ENCODE assay signal across 1 cellular context in genomic region chr3:146544929-146545528, GRCh38.
TF ChIP-seq lines count a peak whose summit lies in the region.

No MANE protein-coding gene starts in this region.

TF ChIP-seq in IMR-90, 13 proteins besides CTCF, POLR2A, EP300 and RAD21 (continued from another document):
- TF ChIP-seq RFX5 (IDR thresholded peaks at IDR 0.05; ENCODE audit: low read depth, low read length), result no peak
- TF ChIP-seq FOS (IDR thresholded peaks at IDR 0.05; ENCODE audit: low read depth, low read length), result no peak
- TF ChIP-seq USF2 (IDR thresholded peaks at IDR 0.05; ENCODE audit: low read depth, low read length), result no peak
TF ChIP-seq in IMR-90: peak in this region for 0.
